8 cellular contexts compared by ENCODE assay signal in genomic region chr19:6423499-6424189, GRCh38.
DNase-seq lines count a peak whose midpoint lies in the region; TF ChIP-seq lines count a peak whose summit lies in the region.

No MANE protein-coding gene starts in this region.

- H3K27ac ChIP-seq in RWPE1: peak overlapping the region; percentile 83

- no peak for TF ChIP-seq CTCF in RWPE1 (conservative IDR thresholded peaks at IDR 0.05; ENCODE audit: low read depth)
- no peak for TF ChIP-seq CTCF in cardiac fibroblast (IDR thresholded peaks at IDR 0.05; ENCODE audit: low read depth, low read length)

- peak overlapping the region; percentile 93 to 99 for H3K4me3 ChIP-seq in cardiac fibroblast (replicated peaks in 1 of 2; ENCODE audit: low read depth in 2 of 2, low read length in 2 of 2)

- peak; percentile 34 for DNase-seq in activated T-cell treated with anti-CD3 and anti-CD28 coated beads for 48 hours (ENCODE audit: low read depth)
- no peak for DNase-seq in activated T-cell treated with anti-CD3 and anti-CD28 coated beads for 4 hours
- DNase-seq in RWPE1 (ENCODE audit: low spot score): peak; percentile 63
- peak; percentile 60 to 63 for DNase-seq in cardiac fibroblast (ENCODE audit: low read depth in 2 of 2)
- DNase-seq in left kidney (ENCODE audit: low read depth, low spot score): peak; percentile 77
- DNase-seq in stimulated activated CD8-positive, alpha-beta memory T cell treated with anti-CD3 and anti-CD28 coated beads, Interleukin-4, amount 100 ng/mL, for 24 hours (ENCODE audit: low read depth): peak; percentile 26
- DNase-seq in NCI-H345 (lab: John Stamatoyannopoulos, UW): no peak
- DNase-seq in NCI-H345 treated with DMSO at 0.1 percent for 48 hours (lab: John Stamatoyannopoulos, UW; ENCODE audit: unreplicated experiment): no peak

- CTCF ChIA-PET in RWPE1 (lab: Yijun Ruan, JAX): no interaction called here

- POLR2A ChIA-PET in RWPE1 (lab: Yijun Ruan, JAX; ENCODE audit: low non-redundant PET): no interaction called here

Comparison
In these comparisons a context has a peak if more than half of its experiments do, and no peak if none do; other contexts are left out.
1. DNase-seq: peak in activated T-cell treated with anti-CD3 and anti-CD28 coated beads for 48 hours (single experiment), RWPE1 (single experiment), cardiac fibroblast (2 of 2), left kidney (single experiment) and stimulated activated CD8-positive, alpha-beta memory T cell treated with anti-CD3 and anti-CD28 coated beads, Interleukin-4, amount 100 ng/mL, for 24 hours (single experiment); none in activated T-cell treated with anti-CD3 and anti-CD28 coated beads for 4 hours (single experiment), NCI-H345 (single experiment) and NCI-H345 treated with DMSO at 0.1 percent for 48 hours (single experiment).